ENCODE assay signal across 20 cellular contexts in the genomic region with DNA sequence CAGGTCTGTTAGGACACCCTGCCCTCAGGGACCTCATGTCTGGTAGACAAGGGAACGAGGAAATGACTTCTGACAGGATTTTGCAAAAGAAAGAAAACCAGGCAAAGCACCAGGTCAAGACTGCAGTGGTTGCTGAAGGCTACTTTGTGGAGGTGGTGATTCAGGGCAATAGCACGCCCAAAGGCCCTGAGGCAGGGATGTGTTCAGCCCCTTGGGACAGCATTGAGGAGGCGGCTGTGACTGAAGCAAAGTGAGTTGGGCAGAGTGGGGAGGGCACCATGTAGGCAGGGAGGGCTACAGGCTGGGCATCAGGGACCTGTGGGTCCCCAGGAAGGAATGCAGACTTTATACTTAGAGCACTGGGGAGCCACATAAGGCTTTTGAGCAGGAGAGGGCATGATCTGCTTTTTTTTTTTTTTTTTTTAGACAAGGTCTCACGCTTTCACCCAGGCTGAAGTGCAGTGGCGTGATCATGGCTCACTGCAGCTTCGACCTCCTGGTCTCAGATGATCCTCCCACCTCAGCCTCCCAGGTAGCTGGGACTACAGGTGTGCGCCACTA. TPM values are rescaled to one million over a fixed set of nuclear protein-coding genes. Genes with fewer than 3 reads are reported as not detected.
DNase-seq lines count a peak whose midpoint lies in the region; ATAC-seq, FAIRE-seq and TF ChIP-seq lines count a peak whose summit lies in the region.
"Had no signal": no experiment of that assay in that cellular context is flagged by ENCODE, and none has a peak within 500 bp of the region (broad histone marks: within the 10 kb centered on the region; RNA-seq: fewer than 3 reads in every experiment).

No MANE protein-coding gene starts in this region.

- no peak overlapping the region for H3K4me3 Mint-ChIP-seq in activated T-cell treated with anti-CD3 and anti-CD28 coated beads, Interleukin-2, amount 50 U/mL, for 4 hours
- H3K4me3 Mint-ChIP-seq: activated naive CD8-positive, alpha-beta T cell treated with anti-CD3 and anti-CD28 coated beads for 36 hours; CD4-positive, alpha-beta memory T cell had no signal

- TF ChIP-seq POLR2A in HepG2 (IDR thresholded peaks at IDR 0.05; ENCODE audit: insufficient read depth in 1 of 2, low read depth in 2 of 2, low read length in 2 of 2) (no peak), right lobe of liver (IDR thresholded peaks at IDR 0.05) (no peak)

- H3K27me3 Mint-ChIP-seq in activated T-cell treated with anti-CD3 and anti-CD28 coated beads, Interleukin-2, amount 50 U/mL, for 4 hours (ENCODE audit: low read depth): peaks cover 2% of the 10 kb centered on the region
- H3K27me3 Mint-ChIP-seq: activated naive CD8-positive, alpha-beta T cell treated with anti-CD3 and anti-CD28 coated beads for 36 hours had no signal

- peaks cover 3% of the 10 kb centered on the region for H3K4me1 Mint-ChIP-seq in activated T-cell treated with anti-CD3 and anti-CD28 coated beads, Interleukin-2, amount 50 U/mL, for 4 hours (ENCODE audit: low read depth)
- H3K4me1 Mint-ChIP-seq: activated naive CD8-positive, alpha-beta T cell treated with anti-CD3 and anti-CD28 coated beads for 36 hours had no signal

- ATAC-seq in HepG2: no peak
- no peak for ATAC-seq in right lobe of liver
- ATAC-seq in RWPE2 (ENCODE audit: low read depth): peak; percentile 77
- no peak for ATAC-seq in activated T-cell treated with anti-CD3 and anti-CD28 coated beads, Interleukin-2, amount 50 U/mL, for 4 hours
- ATAC-seq: stimulated activated naive CD8-positive, alpha-beta T cell treated with anti-CD3 and anti-CD28 coated beads, Interleukin-15, Interleukin-2, amounts not matched to agents 100 U/mL and 50 U/mL, for 24 hours had no signal

- no peak overlapping the region for H3K9ac ChIP-seq in HepG2 (ENCODE audit: insufficient read depth, low read depth, low read length)
- H3K9ac ChIP-seq: SK-N-SH had no signal

- H4K20me1 ChIP-seq in HepG2 (ENCODE audit: insufficient read depth, low read length): no peaks in the 10 kb centered on the region

- DNase-seq in HepG2 (ENCODE audit: low spot score) (no peak), right lobe of liver (no peak), RWPE2 (ENCODE audit: low spot score) (peak; percentile 86), fibroblast of peridontal ligament (ENCODE audit: extremely low read depth) (peak; percentile 13), HT-29 (ENCODE audit: low spot score) (no peak), medulla oblongata (ENCODE audit: extremely low spot score) (no peak), mesenteric fat pad (ENCODE audit: low spot score) (no peak)
- no peak for DNase-seq in activated T-cell treated with anti-CD3 and anti-CD28 coated beads, Interleukin-2, amount 50 U/mL, for 4 hours
- DNase-seq: activated naive CD8-positive, alpha-beta T cell treated with anti-CD3 and anti-CD28 coated beads for 36 hours; brain microvascular endothelial cell; CD4-positive, alpha-beta memory T cell; foreskin melanocyte; NCI-H1436 treated with DMSO at 0.1 percent for 48 hours; NCI-H446 treated with DMSO at 0.1 percent for 48 hours; SK-N-SH; stimulated activated naive CD8-positive, alpha-beta T cell treated with anti-CD3 and anti-CD28 coated beads, Interleukin-15, Interleukin-2, amounts not matched to agents 100 U/mL and 50 U/mL, for 24 hours had no signal

- no peak overlapping the region for H3K4me3 ChIP-seq in HepG2 (replicated peaks in 1 of 3; ENCODE audit: insufficient read depth in 1 of 3, low read depth in 2 of 3, low read length in 3 of 3)
- no peak overlapping the region for H3K4me3 ChIP-seq in right lobe of liver
- no peak overlapping the region for H3K4me3 ChIP-seq in RWPE2 (ENCODE audit: severe bottlenecking)

- H3K27ac ChIP-seq in HepG2 (ENCODE audit: extremely low read length, insufficient read depth, low read length): no peak overlapping the region
- no peak overlapping the region for H3K27ac ChIP-seq in right lobe of liver
- peak overlapping the region; percentile 96 for H3K27ac ChIP-seq in RWPE2 (ENCODE audit: poor library complexity, severe bottlenecking)
- H3K27ac ChIP-seq: brain microvascular endothelial cell, HL-60 had no signal

- H3K27me3 ChIP-seq in HepG2 (ENCODE audit: control insufficient read depth in 1 of 2, insufficient read depth in 2 of 2, low read length in 2 of 2): no peaks in the 10 kb centered on the region
- no peaks in the 10 kb centered on the region for H3K27me3 ChIP-seq in right lobe of liver
- no peaks in the 10 kb centered on the region for H3K27me3 ChIP-seq in RWPE2 (ENCODE audit: insufficient read depth, poor library complexity, severe bottlenecking)
- H3K27me3 ChIP-seq: brain microvascular endothelial cell had no signal

- CTCF ChIA-PET in HepG2 (lab: Yijun Ruan, JAX; ENCODE audit: low intra/inter-chr PET ratio, low total read pairs): no interaction called here

- 44% methylated on average over 7 of the region's 7 CpGs for WGBS in HepG2 (ENCODE audit: low lambda C conversion rate)
- WGBS in right lobe of liver (ENCODE audit: insufficient coverage, low coverage, low lambda C conversion rate, missing lambda C conversion rate): 93% methylated on average over 5 of the region's 7 CpGs

- no peaks in the 10 kb centered on the region for H3K9me3 ChIP-seq in HepG2 (ENCODE audit: low read length)
- H3K9me3 ChIP-seq in right lobe of liver: no peaks in the 10 kb centered on the region
- no peaks in the 10 kb centered on the region for H3K9me3 ChIP-seq in RWPE2 (ENCODE audit: severe bottlenecking)
- H3K9me3 ChIP-seq: SK-N-SH had no signal

- no TSS peak for BruUV-seq in HepG2 (replicated peaks; lab: Mats Ljungman, UMichigan)

- no peak for TF ChIP-seq RAD21 in HepG2 (CRISPR knock-in tag; IDR thresholded peaks at IDR 0.05)

- POLR2A ChIA-PET in HepG2 (lab: Yijun Ruan, JAX): no interaction called here

- TF ChIP-seq CTCF in HepG2 (CRISPR knock-in tag; IDR thresholded peaks at IDR 0.05) (no peak), right lobe of liver (IDR thresholded peaks at IDR 0.05) (no peak), RWPE2 (IDR thresholded peaks at IDR 0.05; ENCODE audit: poor library complexity, severe bottlenecking) (no peak)

- in situ Hi-C loops in HepG2 (cut with HindIII; ENCODE audit: extremely low pct_ligation_motif_present, low pct_unique_long_range_greater_than_20kb): no loop called here

- TF ChIP-seq EP300 in HepG2 (IDR thresholded peaks at IDR 0.05; ENCODE audit: low read depth in 2 of 2, low read length in 2 of 2) (no peak), HepG2 (CRISPR knock-in tag; IDR thresholded peaks at IDR 0.05; ENCODE audit: borderline replicate concordance) (no peak)

- peaks cover 4% of the 10 kb centered on the region for H3K9me3 Mint-ChIP-seq in activated T-cell treated with anti-CD3 and anti-CD28 coated beads, Interleukin-2, amount 50 U/mL, for 4 hours
- H3K9me3 Mint-ChIP-seq: activated naive CD8-positive, alpha-beta T cell treated with anti-CD3 and anti-CD28 coated beads for 36 hours had no signal

- intact Hi-C loops in HepG2 (cut with micrococcal nuclease; ENCODE audit: unreplicated experiment) (no loop called here), right lobe of liver (cut with DNase I) (no loop called here)

- no peak for FAIRE-seq in HepG2 (lab: Jason Lieb, UNC)
- FAIRE-seq: G401.6, GM12891 had no signal

- H3K36me3 ChIP-seq in HepG2 (replicated peaks in 1 of 2; ENCODE audit: control insufficient read depth in 1 of 2, insufficient read depth in 2 of 2, low read length in 2 of 2): no peaks in the 10 kb centered on the region
- H3K36me3 ChIP-seq in right lobe of liver: no peaks in the 10 kb centered on the region
- no peaks in the 10 kb centered on the region; the same call in 1 of the 2 replicates for H3K36me3 ChIP-seq in RWPE2 (ENCODE audit: low read depth)
- H3K36me3 ChIP-seq: brain microvascular endothelial cell had no signal

- no peaks in the 10 kb centered on the region for H3K36me3 Mint-ChIP-seq in activated T-cell treated with anti-CD3 and anti-CD28 coated beads, Interleukin-2, amount 50 U/mL, for 4 hours (ENCODE audit: insufficient read depth)
- H3K36me3 Mint-ChIP-seq: activated naive CD8-positive, alpha-beta T cell treated with anti-CD3 and anti-CD28 coated beads for 36 hours; CD4-positive, alpha-beta memory T cell had no signal

- no peaks in the 10 kb centered on the region for H3K79me2 ChIP-seq in HepG2 (ENCODE audit: insufficient read depth, low read length)

- H3K4me2 ChIP-seq in HepG2 (ENCODE audit: low read depth, low read length): no peak overlapping the region
- H3K4me2 ChIP-seq: SK-N-SH had no signal

- H3K4me1 ChIP-seq in HepG2 (ENCODE audit: insufficient read depth, low read length): peaks cover 29% of the 10 kb centered on the region
- no peaks in the 10 kb centered on the region for H3K4me1 ChIP-seq in right lobe of liver
- peaks cover 19% of the 10 kb centered on the region for H3K4me1 ChIP-seq in RWPE2 (ENCODE audit: insufficient read depth, poor library complexity, severe bottlenecking)

- no peak overlapping the region for H2AFZ ChIP-seq in HepG2 (ENCODE audit: low read length)

RNA-seq across cellular contexts. Expression of gene HOMER3, which starts 10.8 kb away (rescaled TPM):
- 16.0 and 21.3 TPM in 2 replicates for total RNA-seq in HepG2 (2016; rRNA removed; fragmentation: Illumina TruSeq; extraction: Trizol)
- total RNA-seq in HepG2 (2016; cell fraction: cytosol; rRNA removed; fragmentation: Illumina TruSeq; extraction: Trizol; ENCODE audit: low read depth): 26.4 and 33.2 TPM in 2 replicates
- 15.8 and 22.8 TPM in 2 replicates for total RNA-seq in HepG2 (2016; cell fraction: insoluble cytoplasmic fraction; rRNA removed; fragmentation: Illumina TruSeq; extraction: Trizol)
- total RNA-seq in HepG2 (2016; cell fraction: membrane; rRNA removed; fragmentation: Illumina TruSeq; extraction: Trizol): 34.4 and 37.9 TPM in 2 replicates
- total RNA-seq in HepG2 (2016; cell fraction: nucleus; rRNA removed; fragmentation: Illumina TruSeq; extraction: Trizol): 9.6 and 15.0 TPM in 2 replicates
- 27.3 and 33.7 TPM in 2 replicates for polyA plus RNA-seq in HepG2 (2011; rRNA removed)
- polyA plus RNA-seq in HepG2 (2011; cell fraction: cytosol; rRNA removed): 17.2 and 24.7 TPM in 2 replicates
- 44.4 and 50.4 TPM in 2 replicates for polyA plus RNA-seq in HepG2 (2011; cell fraction: nucleus; rRNA removed)
- 9.2 and 17.6 TPM in 2 replicates for polyA plus RNA-seq in HepG2 (2012)
- polyA plus RNA-seq in HepG2 (2016; cell fraction: cytosol; fragmentation: Illumina TruSeq; extraction: Trizol; ENCODE audit: low read depth): 38.0 and 46.9 TPM in 2 replicates
- 25.7 and 29.6 TPM in 2 replicates for polyA plus RNA-seq in HepG2 (2016; cell fraction: insoluble cytoplasmic fraction; fragmentation: Illumina TruSeq; extraction: Trizol; ENCODE audit: low read depth)
- polyA plus RNA-seq in HepG2 (2016; cell fraction: membrane; fragmentation: Illumina TruSeq; extraction: Trizol; ENCODE audit: low read depth): 45.5 and 48.8 TPM in 2 replicates
- 36.3 and 38.7 TPM in 2 replicates for polyA plus RNA-seq in HepG2 (2016; cell fraction: nucleus; fragmentation: Illumina TruSeq; extraction: Trizol; ENCODE audit: insufficient read depth, low read depth)
- polyA minus RNA-seq in HepG2 (2011; rRNA and poly(A)+ RNA removed; ENCODE audit: low replicate concordance): 16.8 and 17.2 TPM in 2 replicates
- polyA minus RNA-seq in HepG2 (2011; cell fraction: cytosol; rRNA and poly(A)+ RNA removed): 3.6 and 6.2 TPM in 2 replicates
- 8.6 and 13.4 TPM in 2 replicates for polyA minus RNA-seq in HepG2 (2011; cell fraction: nucleus; rRNA and poly(A)+ RNA removed)
- 1 to 10 TPM; 2.3 to 4.7 (median 3.2) TPM for total RNA-seq in right lobe of liver
- 6.9 and 7.5 TPM in 2 replicates for total RNA-seq in HT-29 (2014; rRNA removed; shearing (Covaris generic))
- total RNA-seq in activated T-cell treated with anti-CD3 and anti-CD28 coated beads, Interleukin-2, amount 50 U/mL, for 4 hours: 1 to 10 TPM in 1 of 3 donors, under 1 TPM in 2; 0.53 to 1.1 (median 0.79) TPM
- 31.5 TPM for total RNA-seq in mesenteric fat pad
- total RNA-seq: activated naive CD8-positive, alpha-beta T cell treated with anti-CD3 and anti-CD28 coated beads for 36 hours had no signal

RNA-seq across cellular contexts. Expression of gene DDX49, which starts 32.3 kb away (rescaled TPM):
- total RNA-seq in HepG2 (2016; rRNA removed; fragmentation: Illumina TruSeq; extraction: Trizol) (44.6 and 46.2 TPM in 2 replicates), right lobe of liver (10 to 100 TPM; 15.8 to 37.9 (median 18.5) TPM), mesenteric fat pad (49.1 TPM)
- 26.8 and 31.4 TPM in 2 replicates for total RNA-seq in HepG2 (2016; cell fraction: cytosol; rRNA removed; fragmentation: Illumina TruSeq; extraction: Trizol; ENCODE audit: low read depth)
- total RNA-seq in HepG2 (2016; cell fraction: insoluble cytoplasmic fraction; rRNA removed; fragmentation: Illumina TruSeq; extraction: Trizol): 36.8 and 44.8 TPM in 2 replicates
- 34.9 and 35.2 TPM in 2 replicates for total RNA-seq in HepG2 (2016; cell fraction: membrane; rRNA removed; fragmentation: Illumina TruSeq; extraction: Trizol)
- total RNA-seq in HepG2 (2016; cell fraction: nucleus; rRNA removed; fragmentation: Illumina TruSeq; extraction: Trizol): 21.6 and 22.6 TPM in 2 replicates
- 27.0 and 28.9 TPM in 2 replicates for polyA plus RNA-seq in HepG2 (2011; rRNA removed)
- polyA plus RNA-seq in HepG2 (2011; cell fraction: cytosol; rRNA removed): 18.7 and 29.0 TPM in 2 replicates
- 45.0 and 51.2 TPM in 2 replicates for polyA plus RNA-seq in HepG2 (2011; cell fraction: nucleus; rRNA removed)
- polyA plus RNA-seq in HepG2 (2012): 13.7 and 15.9 TPM in 2 replicates
- 25.8 and 27.7 TPM in 2 replicates for polyA plus RNA-seq in HepG2 (2016; cell fraction: cytosol; fragmentation: Illumina TruSeq; extraction: Trizol; ENCODE audit: low read depth)
- polyA plus RNA-seq in HepG2 (2016; cell fraction: insoluble cytoplasmic fraction; fragmentation: Illumina TruSeq; extraction: Trizol; ENCODE audit: low read depth): 36.1 and 38.2 TPM in 2 replicates
- polyA plus RNA-seq in HepG2 (2016; cell fraction: membrane; fragmentation: Illumina TruSeq; extraction: Trizol; ENCODE audit: low read depth): 21.6 and 25.1 TPM in 2 replicates
- 42.3 and 43.7 TPM in 2 replicates for polyA plus RNA-seq in HepG2 (2016; cell fraction: nucleus; fragmentation: Illumina TruSeq; extraction: Trizol; ENCODE audit: insufficient read depth, low read depth)
- 54.2 and 128 TPM in 2 replicates for polyA minus RNA-seq in HepG2 (2011; rRNA and poly(A)+ RNA removed; ENCODE audit: low replicate concordance)
- polyA minus RNA-seq in HepG2 (2011; cell fraction: cytosol; rRNA and poly(A)+ RNA removed): 14.5 and 19.5 TPM in 2 replicates
- 18.6 and 24.2 TPM in 2 replicates for polyA minus RNA-seq in HepG2 (2011; cell fraction: nucleus; rRNA and poly(A)+ RNA removed)
- 69.4 and 81.8 TPM in 2 replicates for total RNA-seq in HT-29 (2014; rRNA removed; shearing (Covaris generic))
- total RNA-seq in activated T-cell treated with anti-CD3 and anti-CD28 coated beads, Interleukin-2, amount 50 U/mL, for 4 hours: 100 to 1,000 TPM; 170 to 178 (median 176) TPM

RNA-seq across cellular contexts. Expression of gene COPE, which starts 32.6 kb away (rescaled TPM):
- total RNA-seq in HepG2 (2016; rRNA removed; fragmentation: Illumina TruSeq; extraction: Trizol) (188 and 189 TPM in 2 replicates), right lobe of liver (100 to 1,000 TPM in 3 of 6 experiments, 10 to 100 TPM in 3; 67.4 to 240 (median 97.1) TPM), mesenteric fat pad (147 TPM)
- 90.0 and 90.2 TPM in 2 replicates for total RNA-seq in HepG2 (2016; cell fraction: cytosol; rRNA removed; fragmentation: Illumina TruSeq; extraction: Trizol; ENCODE audit: low read depth)
- 172 and 181 TPM in 2 replicates for total RNA-seq in HepG2 (2016; cell fraction: insoluble cytoplasmic fraction; rRNA removed; fragmentation: Illumina TruSeq; extraction: Trizol)
- total RNA-seq in HepG2 (2016; cell fraction: membrane; rRNA removed; fragmentation: Illumina TruSeq; extraction: Trizol): 87.8 and 90.8 TPM in 2 replicates
- 70.6 and 74.1 TPM in 2 replicates for total RNA-seq in HepG2 (2016; cell fraction: nucleus; rRNA removed; fragmentation: Illumina TruSeq; extraction: Trizol)
- polyA plus RNA-seq in HepG2 (2011; rRNA removed): 205 and 222 TPM in 2 replicates
- polyA plus RNA-seq in HepG2 (2011; cell fraction: cytosol; rRNA removed): 175 and 335 TPM in 2 replicates
- 191 and 222 TPM in 2 replicates for polyA plus RNA-seq in HepG2 (2011; cell fraction: nucleus; rRNA removed)
- 86.4 and 120 TPM in 2 replicates for polyA plus RNA-seq in HepG2 (2012)
- 73.8 and 86.7 TPM in 2 replicates for polyA plus RNA-seq in HepG2 (2016; cell fraction: cytosol; fragmentation: Illumina TruSeq; extraction: Trizol; ENCODE audit: low read depth)
- 149 and 196 TPM in 2 replicates for polyA plus RNA-seq in HepG2 (2016; cell fraction: insoluble cytoplasmic fraction; fragmentation: Illumina TruSeq; extraction: Trizol; ENCODE audit: low read depth)
- polyA plus RNA-seq in HepG2 (2016; cell fraction: membrane; fragmentation: Illumina TruSeq; extraction: Trizol; ENCODE audit: low read depth): 72.3 and 75.2 TPM in 2 replicates
- 134 and 136 TPM in 2 replicates for polyA plus RNA-seq in HepG2 (2016; cell fraction: nucleus; fragmentation: Illumina TruSeq; extraction: Trizol; ENCODE audit: insufficient read depth, low read depth)
- 163 and 283 TPM in 2 replicates for polyA minus RNA-seq in HepG2 (2011; rRNA and poly(A)+ RNA removed; ENCODE audit: low replicate concordance)
- polyA minus RNA-seq in HepG2 (2011; cell fraction: cytosol; rRNA and poly(A)+ RNA removed): 82.7 and 99.4 TPM in 2 replicates
- 41.8 and 44.1 TPM in 2 replicates for polyA minus RNA-seq in HepG2 (2011; cell fraction: nucleus; rRNA and poly(A)+ RNA removed)
- total RNA-seq in HT-29 (2014; rRNA removed; shearing (Covaris generic)): 290 and 317 TPM in 2 replicates
- total RNA-seq in activated T-cell treated with anti-CD3 and anti-CD28 coated beads, Interleukin-2, amount 50 U/mL, for 4 hours: 100 to 1,000 TPM; 258 to 293 (median 270) TPM

RNA-seq across cellular contexts. Expression of gene CERS1, which starts 55.8 kb away (rescaled TPM):
- total RNA-seq in HepG2 (2016; rRNA removed; fragmentation: Illumina TruSeq; extraction: Trizol) (2.3 and 4.6 TPM in 2 replicates), right lobe of liver (not detected), mesenteric fat pad (0.45 TPM)
- total RNA-seq in HepG2 (2016; cell fraction: cytosol; rRNA removed; fragmentation: Illumina TruSeq; extraction: Trizol; ENCODE audit: low read depth): 5.9 and 6.2 TPM in 2 replicates
- 2.4 and 5.4 TPM in 2 replicates for total RNA-seq in HepG2 (2016; cell fraction: insoluble cytoplasmic fraction; rRNA removed; fragmentation: Illumina TruSeq; extraction: Trizol)
- 8.1 and 8.5 TPM in 2 replicates for total RNA-seq in HepG2 (2016; cell fraction: membrane; rRNA removed; fragmentation: Illumina TruSeq; extraction: Trizol)
- total RNA-seq in HepG2 (2016; cell fraction: nucleus; rRNA removed; fragmentation: Illumina TruSeq; extraction: Trizol): 3.8 and 4.7 TPM in 2 replicates
- 9.8 and 18.8 TPM in 2 replicates for polyA plus RNA-seq in HepG2 (2011; rRNA removed)
- 11.5 and 15.3 TPM in 2 replicates for polyA plus RNA-seq in HepG2 (2011; cell fraction: cytosol; rRNA removed)
- polyA plus RNA-seq in HepG2 (2011; cell fraction: nucleus; rRNA removed): 12.2 and 12.9 TPM in 2 replicates
- polyA plus RNA-seq in HepG2 (2012): 4.3 and 5.9 TPM in 2 replicates
- polyA plus RNA-seq in HepG2 (2016; cell fraction: cytosol; fragmentation: Illumina TruSeq; extraction: Trizol; ENCODE audit: low read depth): 8.6 and 10.1 TPM in 2 replicates
- 3.8 and 4.5 TPM in 2 replicates for polyA plus RNA-seq in HepG2 (2016; cell fraction: insoluble cytoplasmic fraction; fragmentation: Illumina TruSeq; extraction: Trizol; ENCODE audit: low read depth)
- 11.3 and 12.9 TPM in 2 replicates for polyA plus RNA-seq in HepG2 (2016; cell fraction: membrane; fragmentation: Illumina TruSeq; extraction: Trizol; ENCODE audit: low read depth)
- 11.5 and 12.9 TPM in 2 replicates for polyA plus RNA-seq in HepG2 (2016; cell fraction: nucleus; fragmentation: Illumina TruSeq; extraction: Trizol; ENCODE audit: insufficient read depth, low read depth)
- polyA minus RNA-seq in HepG2 (2011; rRNA and poly(A)+ RNA removed; ENCODE audit: low replicate concordance): 13.1 and 35.4 TPM in 2 replicates
- polyA minus RNA-seq in HepG2 (2011; cell fraction: cytosol; rRNA and poly(A)+ RNA removed): 8.0 and 9.5 TPM in 2 replicates
- 1.7 and 2.4 TPM in 2 replicates for polyA minus RNA-seq in HepG2 (2011; cell fraction: nucleus; rRNA and poly(A)+ RNA removed)
- not detected in 2 replicates for total RNA-seq in HT-29 (2014; rRNA removed; shearing (Covaris generic))
- total RNA-seq in activated T-cell treated with anti-CD3 and anti-CD28 coated beads, Interleukin-2, amount 50 U/mL, for 4 hours: under 1 TPM in 1 of 3 donors, not detected in 2; 0.13 TPM
- total RNA-seq: CD4-positive, alpha-beta memory T cell had no signal
- polyA plus RNA-seq: CD4-positive, alpha-beta memory T cell; liver had no signal

Comparison
In these comparisons a context has a peak if more than half of its experiments do, and no peak if none do; other contexts are left out.
1. DNase-seq: peak in RWPE2 (single experiment) and fibroblast of peridontal ligament (single experiment); none in HepG2 (single experiment), right lobe of liver (0 of 3), HT-29 (single experiment), medulla oblongata (single experiment), activated T-cell treated with anti-CD3 and anti-CD28 coated beads, Interleukin-2, amount 50 U/mL, for 4 hours (single experiment) and mesenteric fat pad (single experiment).